2 cellular contexts compared by ENCODE assay signal in the genomic region with DNA sequence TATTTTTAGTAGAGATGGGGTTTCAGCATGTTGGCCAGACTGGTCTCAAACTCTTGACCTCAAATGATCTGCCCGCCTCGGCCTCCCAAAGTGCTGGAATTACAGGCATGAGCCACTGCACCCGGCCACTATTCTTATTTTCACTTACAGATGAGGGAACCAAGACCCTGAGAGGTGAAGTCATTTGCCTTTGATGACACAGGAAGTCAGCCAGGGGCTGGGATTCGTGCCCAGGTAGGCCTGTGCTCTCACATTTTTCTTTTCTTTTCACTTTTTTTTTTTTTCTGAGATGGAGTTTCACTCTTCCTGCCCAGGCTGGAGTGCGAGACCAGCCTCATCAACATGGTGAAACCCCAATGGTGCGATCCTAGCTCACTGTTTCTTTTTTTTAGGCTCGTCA.
TF ChIP-seq lines count a peak whose summit lies in the region.

No MANE protein-coding gene starts in this region.

TF ChIP-seq in WTC11, 78 proteins besides CTCF, POLR2A, EP300 and RAD21 (continued from another document):
- no peak for TF ChIP-seq ZNF423 (CRISPR knock-in tag; IDR thresholded peaks at IDR 0.05)
- no peak for TF ChIP-seq ZNF121 (CRISPR knock-in tag; IDR thresholded peaks at IDR 0.05)

TF ChIP-seq in GM12891, 5 proteins besides CTCF, POLR2A, EP300 and RAD21 (continued from another document):
- TF ChIP-seq POU2F2 (IDR thresholded peaks at IDR 0.05; ENCODE audit: low read depth, low read length) (no peak), POLR2AphosphoS5 (IDR thresholded peaks at IDR 0.05; ENCODE audit: low read depth, low read length) (no peak)
